ENCODE assay signal across 24 cellular contexts in genomic region chrX:80173261-80173660, GRCh38.
"Had no signal": no experiment of that assay in that cellular context is flagged by ENCODE, and none has a peak within 500 bp of the region (broad histone marks: within the 10 kb centered on the region; RNA-seq: fewer than 3 reads in every experiment).

No MANE protein-coding gene starts in this region.

- H3K4me1 ChIP-seq: colonic mucosa, esophagus muscularis mucosa, foreskin keratinocyte, gastroesophageal sphincter, heart left ventricle, left lung, lower lobe of right lung had no signal

- H3K79me2 ChIP-seq: hepatocyte had no signal

- ATAC-seq: effector memory CD8-positive, alpha-beta T cell; foreskin keratinocyte; gastroesophageal sphincter; heart left ventricle; left colon; left lung; left ventricle myocardium superior; lower lobe of right lung; mucosa of descending colon had no signal

- H3K9me3 ChIP-seq: colonic mucosa, esophagus muscularis mucosa, gastroesophageal sphincter, left lung, lower lobe of right lung, mucosa of descending colon had no signal

- H3K4me3 ChIP-seq: colonic mucosa, esophagus muscularis mucosa, gastroesophageal sphincter, heart left ventricle, hepatocyte, left lung, lower lobe of right lung, mucosa of descending colon had no signal

- H3K36me3 ChIP-seq: colonic mucosa, esophagus muscularis mucosa, gastroesophageal sphincter, heart left ventricle, left lung, lower lobe of right lung had no signal

- H3K27ac ChIP-seq: colonic mucosa, epithelial cell of prostate, esophagus muscularis mucosa, foreskin keratinocyte, gastroesophageal sphincter, heart left ventricle, hepatocyte, left lung, lower lobe of right lung had no signal

- H2AFZ ChIP-seq: hepatocyte had no signal

- FAIRE-seq: endometrium had no signal

- DNase-seq: cerebellar nuclear complex; colonic mucosa; cortex of kidney; effector CD8-positive, alpha-beta T cell; effector memory CD8-positive, alpha-beta T cell; endodermal cell; foreskin keratinocyte; heart left ventricle; hypothalamus; immature natural killer cell; islet precursor cell; kidney; kidney glomerular epithelial cell; left colon; left lung; left ventricle myocardium superior; lower lobe of right lung; mesenchymal stem cell; mucosa of descending colon had no signal

- H3K4me2 ChIP-seq: hepatocyte had no signal

- H3K27me3 ChIP-seq: colonic mucosa, esophagus muscularis mucosa, foreskin keratinocyte, gastroesophageal sphincter, heart left ventricle, hepatocyte, left lung had no signal
